19 cellular contexts compared by ENCODE assay signal in the genomic region with DNA sequence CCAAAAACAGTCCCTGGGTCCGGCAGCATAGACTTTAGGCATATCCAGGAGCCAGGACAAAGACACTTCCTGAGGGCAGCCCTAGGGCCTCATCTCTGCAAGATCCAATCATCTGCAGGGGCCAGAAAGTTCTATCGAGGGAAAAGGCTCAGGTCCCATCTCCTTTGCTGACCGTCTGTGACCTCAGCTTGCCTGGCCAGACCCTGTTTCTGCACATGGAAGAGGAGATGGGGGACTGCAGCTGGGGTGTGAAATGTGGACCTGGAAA. TPM values are rescaled to one million over a fixed set of nuclear protein-coding genes. Genes with fewer than 3 reads are reported as not detected.
A peak's percentile ranks its signal among the peaks of the same experiment; 100 is the strongest.
DNase-seq lines count a peak whose midpoint lies in the region; TF ChIP-seq lines count a peak whose summit lies in the region.
"Had no signal": no experiment of that assay in that cellular context is flagged by ENCODE, and none has a peak within 500 bp of the region (broad histone marks: within the 10 kb centered on the region; RNA-seq: fewer than 3 reads in every experiment).

No MANE protein-coding gene starts in this region.

- H3K27me3 ChIP-seq in endodermal cell (ENCODE audit: control insufficient read depth, insufficient read depth, low read length, poor library complexity, severe bottlenecking) (no peaks in the 10 kb centered on the region), osteoblast (ENCODE audit: insufficient read depth, low read length) (peaks cover 10% of the 10 kb centered on the region)
- H3K27me3 ChIP-seq: BLaER1 had no signal

- H3K4me3 ChIP-seq in endodermal cell (ENCODE audit: low read length) (no peak overlapping the region), osteoblast (ENCODE audit: insufficient read depth, low read length) (no peak overlapping the region)
- H3K4me3 ChIP-seq: BLaER1, GM12878, GM23338 had no signal

- no peaks in the 10 kb centered on the region for H3K36me3 Mint-ChIP-seq in endodermal cell (ENCODE audit: low read depth)
- no peaks in the 10 kb centered on the region for H3K36me3 Mint-ChIP-seq in activated naive CD4-positive, alpha-beta T cell treated with anti-CD3 and anti-CD28 coated beads for 36 hours (ENCODE audit: low read depth)
- H3K36me3 Mint-ChIP-seq: CD4-positive, CD25-positive, alpha-beta regulatory T cell; CD8-positive, alpha-beta T cell had no signal

- H3K4me3 Mint-ChIP-seq in endodermal cell: no peak overlapping the region
- no peak overlapping the region for H3K4me3 Mint-ChIP-seq in activated naive CD4-positive, alpha-beta T cell treated with anti-CD3 and anti-CD28 coated beads for 36 hours
- H3K4me3 Mint-ChIP-seq: B cell; CD4-positive, CD25-positive, alpha-beta regulatory T cell; CD8-positive, alpha-beta T cell; GM23338 had no signal

- H3K4me1 Mint-ChIP-seq in endodermal cell: no peaks in the 10 kb centered on the region
- no peaks in the 10 kb centered on the region for H3K4me1 Mint-ChIP-seq in activated naive CD4-positive, alpha-beta T cell treated with anti-CD3 and anti-CD28 coated beads for 36 hours (ENCODE audit: low read depth)
- H3K4me1 Mint-ChIP-seq: B cell; CD4-positive, CD25-positive, alpha-beta regulatory T cell had no signal

- no peak overlapping the region for H3K27ac Mint-ChIP-seq in endodermal cell
- no peak overlapping the region for H3K27ac Mint-ChIP-seq in activated naive CD4-positive, alpha-beta T cell treated with anti-CD3 and anti-CD28 coated beads for 36 hours
- H3K27ac Mint-ChIP-seq: B cell; CD4-positive, CD25-positive, alpha-beta regulatory T cell; CD8-positive, alpha-beta T cell; GM23338 had no signal

- no peaks in the 10 kb centered on the region for H3K9me3 Mint-ChIP-seq in endodermal cell
- no peaks in the 10 kb centered on the region for H3K9me3 Mint-ChIP-seq in activated naive CD4-positive, alpha-beta T cell treated with anti-CD3 and anti-CD28 coated beads for 36 hours
- H3K9me3 Mint-ChIP-seq: CD4-positive, CD25-positive, alpha-beta regulatory T cell; CD8-positive, alpha-beta T cell; GM23338 had no signal

- no peak overlapping the region for H3K4me2 ChIP-seq in osteoblast (ENCODE audit: insufficient read depth, low read length)
- H3K4me2 ChIP-seq: BLaER1, GM23338 had no signal

- CTCF ChIA-PET in activated naive CD4-positive, alpha-beta T cell treated with anti-CD3 and anti-CD28 coated beads for 36 hours (lab: Charles Lee): no interaction called here

- DNase-seq in activated effector memory CD4-positive, alpha-beta T cell treated with anti-CD3 and anti-CD28 coated beads, Interleukin-2, amount 50 U/mL, for 16 hours: peak; percentile 13
- DNase-seq in activated effector memory CD4-positive, alpha-beta T cell treated with Interleukin-2 at 50 U/mL for 16 hours: no peak
- DNase-seq in endodermal cell (peak; percentile 33), osteoblast (ENCODE audit: insufficient read length, low spot score, missing footprints) (peak; percentile 68), NCI-H526 (lab: John Stamatoyannopoulos, UW) (no peak)
- no peak for DNase-seq in activated naive CD4-positive, alpha-beta T cell treated with anti-CD3 and anti-CD28 coated beads for 36 hours
- DNase-seq: CD4-positive, CD25-positive, alpha-beta regulatory T cell; CD8-positive, alpha-beta T cell; DMS79; EL; GDM1; HCEC 1CT had no signal

- H3K9ac ChIP-seq in endodermal cell (ENCODE audit: extremely low read depth, low read length, poor library complexity, severe bottlenecking): no peak overlapping the region
- H3K9ac ChIP-seq: BLaER1 had no signal

- H3K4me1 ChIP-seq in endodermal cell (ENCODE audit: control insufficient read depth, insufficient read depth, low read length) (no peaks in the 10 kb centered on the region), osteoblast (ENCODE audit: insufficient read depth, low read length) (peaks cover 3% of the 10 kb centered on the region)

- 88 to 100% methylated on average over 3 of the region's 3 CpGs for WGBS in endodermal cell (ENCODE audit: insufficient coverage in 1 of 2, insufficient read length in 1 of 2), 2 experiments

- peaks cover 7% of the 10 kb centered on the region for H3K27me3 Mint-ChIP-seq in endodermal cell (ENCODE audit: insufficient read depth)
- peaks cover 19% of the 10 kb centered on the region for H3K27me3 Mint-ChIP-seq in activated naive CD4-positive, alpha-beta T cell treated with anti-CD3 and anti-CD28 coated beads for 36 hours (ENCODE audit: low read depth)

- H3K36me3 ChIP-seq in endodermal cell (ENCODE audit: control insufficient read depth, insufficient read depth, low read length) (no peaks in the 10 kb centered on the region), osteoblast (ENCODE audit: insufficient read depth, low read length) (no peaks in the 10 kb centered on the region)
- H3K36me3 ChIP-seq: BLaER1 had no signal

- H3K9me3 ChIP-seq in endodermal cell (ENCODE audit: control insufficient read depth, low read length) (no peaks in the 10 kb centered on the region), osteoblast (ENCODE audit: low read depth, low read length) (no peaks in the 10 kb centered on the region)
- H3K9me3 ChIP-seq: BLaER1 had no signal

- H3K27ac ChIP-seq in endodermal cell (ENCODE audit: low read depth, low read length): no peak overlapping the region
- H3K27ac ChIP-seq in osteoblast (ENCODE audit: low read depth, low read length): no peak overlapping the region
- H3K27ac ChIP-seq: 22Rv1, BLaER1, C4-2B had no signal

- TF ChIP-seq CTCF in endodermal cell (conservative IDR thresholded peaks at IDR 0.05): no peak
- TF ChIP-seq CTCF in osteoblast (IDR thresholded peaks at IDR 0.05; ENCODE audit: extremely low read depth, low read depth, low read length): no peak

- H2AFZ ChIP-seq in osteoblast (ENCODE audit: low read length): no peak overlapping the region
- H2AFZ ChIP-seq: GM23338 had no signal

- H3K79me2 ChIP-seq in osteoblast (ENCODE audit: insufficient read depth, low read length): no peaks in the 10 kb centered on the region

- no peaks in the 10 kb centered on the region for H4K20me1 ChIP-seq in osteoblast (ENCODE audit: insufficient read depth, low read length)
- H4K20me1 ChIP-seq: BLaER1 had no signal

- intact Hi-C loops in activated naive CD4-positive, alpha-beta T cell treated with anti-CD3 and anti-CD28 coated beads for 36 hours (cut with micrococcal nuclease): no loop called here

RNA-seq across cellular contexts. Expression of gene FCN1, which starts 51.0 kb away (rescaled TPM):
- total RNA-seq in endodermal cell (not detected), osteoblast (not detected in 2 replicates)
- polyA plus RNA-seq in endodermal cell (2013, experiment 1 of 2): not detected
- not detected for polyA plus RNA-seq in endodermal cell (2013, experiment 2 of 2)
- total RNA-seq in activated naive CD4-positive, alpha-beta T cell treated with anti-CD3 and anti-CD28 coated beads for 36 hours: not detected
- total RNA-seq: CD4-positive, CD25-positive, alpha-beta regulatory T cell; GM23338 had no signal
- polyA plus RNA-seq: AG04450, GM12878, GM23338 had no signal

Comparison
In these comparisons a context has a peak if more than half of its experiments do, and no peak if none do; other contexts are left out.
1. DNase-seq: peak in activated effector memory CD4-positive, alpha-beta T cell treated with anti-CD3 and anti-CD28 coated beads, Interleukin-2, amount 50 U/mL, for 16 hours (single experiment), endodermal cell (single experiment) and osteoblast (single experiment); none in activated effector memory CD4-positive, alpha-beta T cell treated with Interleukin-2 at 50 U/mL for 16 hours (single experiment), NCI-H526 (0 of 2) and activated naive CD4-positive, alpha-beta T cell treated with anti-CD3 and anti-CD28 coated beads for 36 hours (single experiment).